In genomic region chr3:137988982-137989381, GRCh38 we compare ENCODE assay signal across 13 cellular contexts. TPM values are rescaled to one million over a fixed set of nuclear protein-coding genes. Genes with fewer than 3 reads are reported as not detected.
A peak's percentile ranks its signal among the peaks of the same experiment; 100 is the strongest.
DNase-seq lines count a peak whose midpoint lies in the region; ATAC-seq, FAIRE-seq and TF ChIP-seq lines count a peak whose summit lies in the region.
"Had no signal": no experiment of that assay in that cellular context is flagged by ENCODE, and none has a peak within 500 bp of the region (broad histone marks: within the 10 kb centered on the region; RNA-seq: fewer than 3 reads in every experiment).

No MANE protein-coding gene starts in this region.

- peaks cover 7% of the 10 kb centered on the region for H3K9me3 Mint-ChIP-seq in stimulated activated memory B cell treated with anti-CD40 and anti-IgM and Interleukin-4, amounts not matched to agents 10 μg/mL and 1 μg/mL and 100 μg/mL, for 72 hours

- no peak overlapping the region for H3K27ac Mint-ChIP-seq in stimulated activated memory B cell treated with anti-CD40 and anti-IgM and Interleukin-4, amounts not matched to agents 10 μg/mL and 1 μg/mL and 100 μg/mL, for 72 hours

- H3K4me1 Mint-ChIP-seq in stimulated activated memory B cell treated with anti-CD40 and anti-IgM and Interleukin-4, amounts not matched to agents 10 μg/mL and 1 μg/mL and 100 μg/mL, for 72 hours, result no peaks in the 10 kb centered on the region

- H3K27me3 Mint-ChIP-seq in stimulated activated memory B cell treated with anti-CD40 and anti-IgM and Interleukin-4, amounts not matched to agents 10 μg/mL and 1 μg/mL and 100 μg/mL, for 72 hours, result no peaks in the 10 kb centered on the region

- DNase-seq in DMS53 (lab: John Stamatoyannopoulos, UW) (peak; percentile 36), DMS53 treated with DMSO at 0.1 percent for 48 hours (lab: John Stamatoyannopoulos, UW; ENCODE audit: unreplicated experiment) (no peak), dermis blood vessel endothelial cell (no peak), H54 (ENCODE audit: insufficient read length, low spot score) (no peak)
- DNase-seq in activated CD4-positive, alpha-beta T cell treated with anti-CD3 and anti-CD28 coated beads, Interleukin-2, amount 50 U/mL, for 48 hours, result no peak
- DNase-seq: DMS79 treated with DMSO at 0.1 percent for 48 hours; NCI-H1417; stimulated activated CD4-positive, alpha-beta T cell treated with anti-CD3 and anti-CD28 coated beads, Interleukin-2, amount 100 ng/mL, for 48 hours had no signal

- no peak for TF ChIP-seq POLR2A in H54 (IDR thresholded peaks at IDR 0.05; ENCODE audit: low read depth, low read length)

- H3K4me3 Mint-ChIP-seq in stimulated activated memory B cell treated with anti-CD40 and anti-IgM and Interleukin-4, amounts not matched to agents 10 μg/mL and 1 μg/mL and 100 μg/mL, for 72 hours, result no peak overlapping the region

- H3K36me3 Mint-ChIP-seq in stimulated activated memory B cell treated with anti-CD40 and anti-IgM and Interleukin-4, amounts not matched to agents 10 μg/mL and 1 μg/mL and 100 μg/mL, for 72 hours, result no peaks in the 10 kb centered on the region

- FAIRE-seq in H54 (lab: Jason Lieb, UNC), result no peak
- FAIRE-seq: RCC 7860 had no signal

- peak; percentile 74 for ATAC-seq in GM21717 (IDR thresholded peaks at IDR 0.05; ENCODE audit: unreplicated experiment)
- peak; percentile 54 for ATAC-seq in HG03159 (IDR thresholded peaks at IDR 0.05; ENCODE audit: unreplicated experiment)
- peak; percentile 88 for ATAC-seq in stimulated activated memory B cell treated with anti-CD40 and anti-IgM and Interleukin-4, amounts not matched to agents 10 μg/mL and 1 μg/mL and 100 μg/mL, for 72 hours

RNA-seq across cellular contexts. Expression of gene CLDN18, which starts 21.0 kb away (rescaled TPM):
- not detected in 2 replicates for total RNA-seq in dermis blood vessel endothelial cell
- total RNA-seq: tibial nerve had no signal
